Comparison of ENCODE assay signal across 24 cellular contexts in the genomic region with DNA sequence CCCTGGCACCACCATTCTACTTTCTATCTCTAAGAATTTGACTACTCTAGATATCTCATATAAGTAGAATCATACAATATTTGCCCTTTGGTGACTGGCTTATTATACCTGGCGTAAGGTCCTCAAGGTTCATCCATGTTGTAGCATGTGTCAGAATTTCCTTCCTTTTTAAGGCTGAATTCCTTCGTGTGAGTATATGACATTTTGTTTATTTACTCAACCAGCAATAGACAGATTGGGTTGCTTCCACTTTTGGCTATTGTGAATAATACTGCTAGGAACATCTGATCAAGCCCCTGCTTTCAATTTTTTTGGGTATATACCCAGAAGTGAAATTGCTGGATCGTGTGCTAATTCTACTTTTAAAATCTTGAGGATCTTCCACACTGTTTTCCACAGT.
"Had no signal": no experiment of that assay in that cellular context is flagged by ENCODE, and none has a peak within 500 bp of the region (broad histone marks: within the 10 kb centered on the region; RNA-seq: fewer than 3 reads in every experiment).

No MANE protein-coding gene starts in this region.

- H3K27me3 Mint-ChIP-seq: IgD-negative memory B cell had no signal

- H3K27ac ChIP-seq: HL-60, RWPE1, SJCRH30 had no signal

- H3K4me3 Mint-ChIP-seq: IgD-negative memory B cell had no signal

- ATAC-seq: Panc1, PC-3, SK-N-SH treated with all-trans-retinoic acid at 6 μM for 48 hours had no signal

- H3K27ac Mint-ChIP-seq: IgD-negative memory B cell had no signal

- H3K36me3 Mint-ChIP-seq: IgD-negative memory B cell had no signal

- H3K4me3 ChIP-seq: MG63, SJCRH30 had no signal

- DNase-seq: KBM-7, MG63, NCI-H1092, NCI-H1105 treated with DMSO at 0.1 percent for 48 hours, NCI-H1417 treated with DMSO at 0.1 percent for 48 hours, NCI-H146, NCI-H1694 treated with DMSO at 0.1 percent for 48 hours, NCI-H1930, NCI-H2081, NCI-H2107, NCI-H2227 treated with DMSO at 0.1 percent for 48 hours, NCI-H510A, NCI-H524 treated with DMSO at 0.1 percent for 48 hours, NCI-H69, NCI-H774, PC-3, SHP77, SJCRH30 had no signal

- FAIRE-seq: HTR-8/SVneo had no signal

- H3K9me3 ChIP-seq: MG63, SJCRH30 had no signal

- H3K36me3 ChIP-seq: MG63, SJCRH30 had no signal

- H3K27me3 ChIP-seq: MG63, SJCRH30 had no signal
